Comparison of ENCODE assay signal across 28 cellular contexts in genomic region chr3:170603770-170604510, GRCh38. TPM values are rescaled to one million over a fixed set of nuclear protein-coding genes. Genes with fewer than 3 reads are reported as not detected.
A peak's percentile ranks its signal among the peaks of the same experiment; 100 is the strongest.
DNase-seq lines count a peak whose midpoint lies in the region; ATAC-seq, FAIRE-seq and TF ChIP-seq lines count a peak whose summit lies in the region.
"Had no signal": no experiment of that assay in that cellular context is flagged by ENCODE, and none has a peak within 500 bp of the region (broad histone marks: within the 10 kb centered on the region; RNA-seq: fewer than 3 reads in every experiment).

No MANE protein-coding gene starts in this region.

- H3K27ac Mint-ChIP-seq in chondrocyte (ENCODE audit: unreplicated experiment), result no peak overlapping the region
- H3K27ac Mint-ChIP-seq: CD14-positive monocyte; dendritic cell treated with granulocyte-macrophage colony-stimulating factor and Interleukin-4, amounts not matched to agents 40 ng/mL and 50 ng/mL, for 4 days; naive thymus-derived CD4-positive, alpha-beta T cell had no signal

- H3K27me3 Mint-ChIP-seq in chondrocyte (ENCODE audit: low read depth), result peaks cover 4% of the 10 kb centered on the region

- no peaks in the 10 kb centered on the region for H3K4me1 Mint-ChIP-seq in chondrocyte (ENCODE audit: low read depth)
- H3K4me1 Mint-ChIP-seq: CD14-positive monocyte; naive thymus-derived CD4-positive, alpha-beta T cell had no signal

- no peaks in the 10 kb centered on the region for H3K36me3 ChIP-seq in K562 (ENCODE audit: control insufficient read depth, insufficient read depth, low read length)
- no peaks in the 10 kb centered on the region for H3K36me3 ChIP-seq in small intestine (ENCODE audit: control insufficient read depth in 2 of 2, insufficient read depth in 2 of 2, low read length in 2 of 2)
- H3K36me3 ChIP-seq: uterus had no signal

- H3K27me3 ChIP-seq in K562 (ENCODE audit: control insufficient read depth in 2 of 2, insufficient read depth in 2 of 2, low read length in 2 of 2) (no peaks in the 10 kb centered on the region), small intestine (ENCODE audit: control insufficient read depth in 2 of 2, insufficient read depth in 2 of 2, low read length in 2 of 2) (peaks cover 0 to 3% of the 10 kb centered on the region in 2 donors)
- H3K27me3 ChIP-seq: testis, uterus had no signal

- peaks cover 5% of the 10 kb centered on the region for H3K9me3 Mint-ChIP-seq in chondrocyte (ENCODE audit: low read depth)
- H3K9me3 Mint-ChIP-seq: activated T-cell treated with anti-CD3 and anti-CD28 coated beads, Interleukin-2, amount 50 U/mL, for 4 hours; dendritic cell treated with granulocyte-macrophage colony-stimulating factor and Interleukin-4, amounts not matched to agents 40 ng/mL and 50 ng/mL, for 4 days had no signal

- H3K36me3 Mint-ChIP-seq in chondrocyte (ENCODE audit: low read depth), result no peaks in the 10 kb centered on the region
- H3K36me3 Mint-ChIP-seq: CD14-positive monocyte had no signal

- no peak overlapping the region for H3K4me3 Mint-ChIP-seq in chondrocyte (ENCODE audit: unreplicated experiment)
- H3K4me3 Mint-ChIP-seq: activated T-cell treated with anti-CD3 and anti-CD28 coated beads, Interleukin-2, amount 50 U/mL, for 4 hours; CD14-positive monocyte; dendritic cell treated with granulocyte-macrophage colony-stimulating factor and Interleukin-4, amounts not matched to agents 40 ng/mL and 50 ng/mL, for 4 days; naive thymus-derived CD4-positive, alpha-beta T cell had no signal

- no peak for TF ChIP-seq CTCF in K562 (IDR thresholded peaks at IDR 0.05 in 2 of 3, conservative IDR thresholded peaks at IDR 0.05 in 1 of 3; ENCODE audit: insufficient read depth in 2 of 3, low read depth in 1 of 3, low read length in 3 of 3)
- TF ChIP-seq CTCF in chondrocyte (IDR thresholded peaks at IDR 0.05), result no peak

- no peaks in the 10 kb centered on the region for H3K9me1 ChIP-seq in K562 (ENCODE audit: control insufficient read depth, insufficient read depth, low read length)

- H3K4me2 ChIP-seq in K562 (ENCODE audit: insufficient read depth, low read length), result no peak overlapping the region

- CTCF ChIA-PET in K562 (lab: Yijun Ruan, JAX; ENCODE audit: low intra/inter-chr PET ratio), result no interaction called here

- H4K20me1 ChIP-seq in K562 (replicated peaks; ENCODE audit: control insufficient read depth, insufficient read depth, low read length), result no peaks in the 10 kb centered on the region

- ATAC-seq in K562 (no peak), sciatic nerve (no peak)
- ATAC-seq: activated T-cell treated with anti-CD3 and anti-CD28 coated beads, Interleukin-2, amount 50 U/mL, for 4 hours; left colon; naive thymus-derived CD4-positive, alpha-beta T cell had no signal

- no peak overlapping the region for H3K9ac ChIP-seq in K562 (ENCODE audit: insufficient read depth in 1 of 2, low read depth in 2 of 2, low read length in 2 of 2)

- TF ChIP-seq POLR2A in K562 (conservative IDR thresholded peaks at IDR 0.05), result no peak

- in situ Hi-C loops in K562 (cut with MboI), result no loop called here

- no peak overlapping the region for H3K27ac ChIP-seq in K562 (ENCODE audit: extremely low read depth, low read depth, low read length)
- H3K27ac ChIP-seq in small intestine (ENCODE audit: low read depth in 1 of 2, low read length in 1 of 2), result no peak overlapping the region
- H3K27ac ChIP-seq: testis, uterus, VCaP had no signal

- H2AFZ ChIP-seq in K562 (ENCODE audit: low read depth, low read length), result no peak overlapping the region

- DNase-seq in AG20443 (ENCODE audit: low spot score), result peak; percentile 31
- DNase-seq in HTR-8/SVneo (ENCODE audit: insufficient read length, low spot score), result peak; percentile 4
- DNase-seq in K562 (ENCODE audit: extremely low read depth in 1 of 4, low spot score in 3 of 4), result no peak
- peak; percentile 18 for DNase-seq in iris pigment epithelial cell (ENCODE audit: low read depth)
- DNase-seq in RCC 7860 (ENCODE audit: low spot score), result no peak
- no peak for DNase-seq in chondrocyte (ENCODE audit: low spot score)
- no peak for DNase-seq in sciatic nerve (ENCODE audit: low spot score)
- no peak for DNase-seq in small intestine
- DNase-seq: activated CD4-positive, alpha-beta T cell treated with anti-CD3 and anti-CD28 coated beads for 48 hours; activated T-cell treated with anti-CD3 and anti-CD28 coated beads, Interleukin-2, amount 50 U/mL, for 4 hours; Calu3; head of caudate nucleus; left colon; naive thymus-derived CD4-positive, alpha-beta T cell; NCI-H1092; NCI-H187 treated with DMSO at 0.1 percent for 48 hours; retina; stimulated activated CD4-positive, alpha-beta T cell treated with anti-CD3 and anti-CD28 coated beads, Interleukin-4, amount 100 ng/mL, for 4 hours; stimulated activated naive CD4-positive, alpha-beta T cell; testis; uterus had no signal

- FAIRE-seq in HTR-8/SVneo (lab: Jason Lieb, UNC) (no peak), K562 (lab: Jason Lieb, UNC) (peak; percentile 44), RCC 7860 (lab: Jason Lieb, UNC) (no peak), small intestine (lab: Jason Lieb, UNC) (no peak)
- FAIRE-seq: bronchial epithelial cell had no signal

- H3K4me3 ChIP-seq in K562 (no peak overlapping the region), small intestine (ENCODE audit: low read depth in 1 of 2, low read length in 2 of 2) (no peak overlapping the region)
- H3K4me3 ChIP-seq: testis, uterus had no signal

- intact Hi-C loops in K562 (cut with micrococcal nuclease) (no loop called here), sciatic nerve (cut with DNase I) (no loop called here)

- POLR2A ChIA-PET in K562 (lab: Yijun Ruan, JAX), result interaction anchor here (0.6 to 0.8 kb wide), 2 partner anchors 24 to 441 kb away, joined by 3 to 4 read pairs; no protein-coding TSS in a partner anchor

- no peak for TF ChIP-seq RAD21 in K562 (CRISPR knock-in tag; conservative IDR thresholded peaks at IDR 0.05 in 1 of 2, IDR thresholded peaks at IDR 0.05 in 1 of 2)

- 1% methylated on average over 5 of the region's 5 CpGs for WGBS in K562 (ENCODE audit: insufficient coverage, low coverage, missing lambda C conversion rate)
- WGBS in small intestine, 3 donors, result 51 to 79% (median 65%) methylated on average over 5 of the region's 5 CpGs

- H3K79me2 ChIP-seq in K562 (ENCODE audit: control insufficient read depth, insufficient read depth, low read length), result no peaks in the 10 kb centered on the region

- H3K4me1 ChIP-seq in K562 (replicated peaks in 1 of 2; ENCODE audit: control insufficient read depth in 2 of 2, insufficient read depth in 2 of 2, low read length in 2 of 2) (no peaks in the 10 kb centered on the region), small intestine (ENCODE audit: control insufficient read depth in 2 of 2, insufficient read depth in 1 of 2, low read depth in 1 of 2, low read length in 1 of 2) (no peaks in the 10 kb centered on the region)
- H3K4me1 ChIP-seq: testis, uterus had no signal

- H3K9me3 ChIP-seq in K562 (replicated peaks; ENCODE audit: control insufficient read depth, insufficient read depth, low read depth, low read length) (no peaks in the 10 kb centered on the region), small intestine (ENCODE audit: control insufficient read depth, low read depth) (no peaks in the 10 kb centered on the region)
- H3K9me3 ChIP-seq: testis, uterus had no signal

- BruUV-seq in K562 (replicated peaks; lab: Mats Ljungman, UMichigan), result no TSS peak

- no peak for TF ChIP-seq EP300 in K562 (IDR thresholded peaks at IDR 0.05; ENCODE audit: low read length)

TF ChIP-seq in K562, 482 proteins besides CTCF, POLR2A, EP300 and RAD21 (continues in another document):
- 0 out of 4 replicates have a peak, but pooled peaks of 1 of the 2 experiments have one; percentile 28 for TF ChIP-seq FOXK2 (conservative IDR thresholded peaks at IDR 0.05 in 1 of 2, IDR thresholded peaks at IDR 0.05 in 1 of 2; ENCODE audit: low read depth in 2 of 2)
- TF ChIP-seq SMARCA5 (IDR thresholded peaks at IDR 0.05), result no peak
- peak; percentile 82 for TF ChIP-seq MIER1 (IDR thresholded peaks at IDR 0.05; ENCODE audit: low read depth)
- peak; percentile 93 for TF ChIP-seq EHMT2 (IDR thresholded peaks at IDR 0.05)

RNA-seq across cellular contexts. Expression of gene SLC7A14, which starts 18.1 kb away (rescaled TPM):
- not detected in 2 replicates for total RNA-seq in K562 (2011; cell fraction: chromatin; rRNA removed; ENCODE audit: low replicate concordance)
- total RNA-seq in K562 (2011; cell fraction: nucleolus; rRNA removed), result not detected in 2 replicates
- total RNA-seq in K562 (2011; cell fraction: nucleoplasm; rRNA removed), result not detected in 2 replicates
- total RNA-seq in K562 (2014; rRNA removed) (not detected in 2 replicates), K562 (2014; rRNA removed; fragmentation: Illumina TruSeq; extraction: Trizol) (not detected in 2 replicates), K562 (2015; rRNA removed; fragmentation: Illumina TruSeq; extraction: Trizol) (not detected in 2 replicates), K562 (2021) (not detected in 2 replicates), chondrocyte (0.02 TPM in 1 of 3 replicates, not detected in the others), sciatic nerve (0.04 TPM)
- polyA plus RNA-seq in K562 (2011; rRNA removed) (not detected in 2 replicates), K562 (2014; fragmentation: Illumina TruSeq; extraction: Trizol) (not detected in 2 replicates), K562 (2014; fragmentation: Nextera tagmentation; extraction: Ambion mirVana) (not detected), K562 (2014; rRNA removed) (not detected in 2 replicates), small intestine (1 to 10 TPM in 1 of 3 donors, not detected in 2; 1.6 TPM)
- not detected in 2 replicates for polyA plus RNA-seq in K562 (2011; cell fraction: cytosol; rRNA removed)
- polyA plus RNA-seq in K562 (2011; cell fraction: nucleus; rRNA removed), result not detected in 2 replicates
- not detected in 2 replicates for polyA plus RNA-seq in K562 (2012)
- under 0.01 TPM in 1 of 2 replicates, not detected in the other for polyA minus RNA-seq in K562 (2011; rRNA and poly(A)+ RNA removed)
- not detected in 2 replicates for polyA minus RNA-seq in K562 (2011; cell fraction: cytosol; rRNA and poly(A)+ RNA removed)
- not detected in 2 replicates for polyA minus RNA-seq in K562 (2011; cell fraction: nucleus; rRNA and poly(A)+ RNA removed)
- total RNA-seq: activated CD8-positive, alpha-beta memory T cell treated with anti-CD3 and anti-CD28 coated beads for 36 hours; activated T-cell treated with anti-CD3 and anti-CD28 coated beads, Interleukin-2, amount 50 U/mL, for 4 hours; Calu3; mesenteric fat pad; naive thymus-derived CD4-positive, alpha-beta T cell; T-helper 2 cell treated with Interferon-gamma antibody and Interleukin-4, amounts not matched to agents 100 ng/mL and 5 ng/mL, for 36 hours had no signal
- polyA plus RNA-seq: CD14-positive monocyte; naive thymus-derived CD4-positive, alpha-beta T cell had no signal

Comparison
In these comparisons a context has a peak if more than half of its experiments do, and no peak if none do; other contexts are left out.
1. DNase-seq: peak in AG20443 (single experiment), HTR-8/SVneo (single experiment) and iris pigment epithelial cell (single experiment); none in K562 (0 of 4), RCC 7860 (single experiment), chondrocyte (single experiment), sciatic nerve (single experiment) and small intestine (single experiment).